In genomic region chr2:216292475-216292874, GRCh38 we compare ENCODE assay signal across 27 cellular contexts.
"Had no signal": no experiment of that assay in that cellular context is flagged by ENCODE, and none has a peak within 500 bp of the region (broad histone marks: within the 10 kb centered on the region; RNA-seq: fewer than 3 reads in every experiment).

No MANE protein-coding gene starts in this region.

- H3K9me3 Mint-ChIP-seq: immature natural killer cell; mesothelial cell of epicardium; naive B cell; natural killer cell; stimulated activated effector memory CD8-positive, alpha-beta T cell treated with anti-CD3 and anti-CD28 coated beads, Interleukin-12 subunit alpha, Interleukin-12 subunit beta, amount 100 ng/mL, for 72 hours; stimulated activated naive CD8-positive, alpha-beta T cell treated with anti-CD3 and anti-CD28 coated beads, Interleukin-15, Interleukin-2, amounts not matched to agents 100 ng/mL and 50 ng/mL, for 24 hours had no signal

- H3K9me3 ChIP-seq: left lung, lower lobe of right lung, pancreas, prostate gland, sigmoid colon, spleen, suprapubic skin, thoracic aorta, tibial artery, upper lobe of right lung had no signal

- H3K4me1 ChIP-seq: left lung, lower lobe of right lung, pancreas, prostate gland, sigmoid colon, spleen, tibial artery, upper lobe of right lung had no signal

- H3K4me1 Mint-ChIP-seq: mesothelial cell of epicardium, naive B cell had no signal

- H3K36me3 ChIP-seq: left lung, lower lobe of right lung, pancreas, prostate gland, sigmoid colon, spleen, suprapubic skin, thoracic aorta, tibial artery, upper lobe of right lung had no signal

- DNase-seq: immature natural killer cell; kidney; left colon; left lung; lower lobe of right lung; mammary epithelial cell; mesenchymal stem cell; naive B cell; natural killer cell; right cardiac atrium; sigmoid colon; small intestine; spleen; stimulated activated CD4-positive, alpha-beta T cell treated with anti-CD3 and anti-CD28 coated beads, Interleukin-4, amount 100 ng/mL, for 24 hours; stimulated activated naive CD4-positive, alpha-beta T cell; tibial artery; trophoblast cell; upper lobe of right lung had no signal

- ATAC-seq: left colon; left lung; lower lobe of right lung; natural killer cell; stimulated activated effector memory CD8-positive, alpha-beta T cell treated with anti-CD3 and anti-CD28 coated beads, Interleukin-12 subunit alpha, Interleukin-12 subunit beta, amount 100 ng/mL, for 72 hours; upper lobe of right lung had no signal

- H3K27ac Mint-ChIP-seq: immature natural killer cell; mesothelial cell of epicardium; naive B cell; natural killer cell; stimulated activated effector memory CD8-positive, alpha-beta T cell treated with anti-CD3 and anti-CD28 coated beads, Interleukin-12 subunit alpha, Interleukin-12 subunit beta, amount 100 ng/mL, for 72 hours; stimulated activated naive CD8-positive, alpha-beta T cell treated with anti-CD3 and anti-CD28 coated beads, Interleukin-15, Interleukin-2, amounts not matched to agents 100 ng/mL and 50 ng/mL, for 24 hours had no signal

- H3K27me3 Mint-ChIP-seq: naive B cell; stimulated activated naive CD8-positive, alpha-beta T cell treated with anti-CD3 and anti-CD28 coated beads, Interleukin-15, Interleukin-2, amounts not matched to agents 100 ng/mL and 50 ng/mL, for 24 hours had no signal

- H3K36me3 Mint-ChIP-seq: immature natural killer cell; mesothelial cell of epicardium; naive B cell; natural killer cell; stimulated activated effector memory CD8-positive, alpha-beta T cell treated with anti-CD3 and anti-CD28 coated beads, Interleukin-12 subunit alpha, Interleukin-12 subunit beta, amount 100 ng/mL, for 72 hours had no signal

- H3K27me3 ChIP-seq: left lung, pancreas, suprapubic skin, upper lobe of right lung had no signal

- FAIRE-seq: islet of Langerhans, kidney, pancreas, small intestine, urothelium cell line had no signal

- H3K4me3 Mint-ChIP-seq: immature natural killer cell; mesothelial cell of epicardium; naive B cell; natural killer cell; stimulated activated effector memory CD8-positive, alpha-beta T cell treated with anti-CD3 and anti-CD28 coated beads, Interleukin-12 subunit alpha, Interleukin-12 subunit beta, amount 100 ng/mL, for 72 hours; stimulated activated naive CD8-positive, alpha-beta T cell treated with anti-CD3 and anti-CD28 coated beads, Interleukin-15, Interleukin-2, amounts not matched to agents 100 ng/mL and 50 ng/mL, for 24 hours had no signal

- H3K4me3 ChIP-seq: left lung, lower lobe of right lung, pancreas, prostate gland, sigmoid colon, spleen, suprapubic skin, thoracic aorta, tibial artery, upper lobe of right lung had no signal

- H3K27ac ChIP-seq: left lung, lower lobe of right lung, pancreas, prostate gland, sigmoid colon, spleen, thoracic aorta, tibial artery, upper lobe of right lung had no signal
